Comparison of ENCODE assay signal across 10 cellular contexts in genomic region chr1:16929146-16930041, GRCh38. TPM values are rescaled to one million over a fixed set of nuclear protein-coding genes. Genes with fewer than 3 reads are reported as not detected.
A peak's percentile ranks its signal among the peaks of the same experiment; 100 is the strongest.
DNase-seq lines count a peak whose midpoint lies in the region; ATAC-seq and TF ChIP-seq lines count a peak whose summit lies in the region.
"Not testable (repeated sequence)": the region's sequence is repeated elsewhere in the genome, so short reads cannot be mapped to it uniquely, and the experiment has no call there.
"Had no signal": no experiment of that assay in that cellular context is flagged by ENCODE, and none has a peak within 500 bp of the region (broad histone marks: within the 10 kb centered on the region; RNA-seq: fewer than 3 reads in every experiment).

No MANE protein-coding gene starts in this region.

- H3K79me2 ChIP-seq in Karpas-422 (ENCODE audit: low read length), result not testable (repeated sequence)

- H3K4me3 Mint-ChIP-seq in WTC11; naive thymus-derived CD4-positive, alpha-beta T cell: not testable (repeated sequence)
- peak overlapping the region; percentile 7 for H3K4me3 Mint-ChIP-seq in endothelial cell (ENCODE audit: unreplicated experiment)

- CTCF ChIA-PET in WTC11 (lab: Charles Lee), result interaction anchor here (0.6 to 2.4 kb wide), 12 partner anchors 8 to 308 kb away, joined by 3 to 9 read pairs (median 4); partner anchors contain the start of genes CROCC and RNU1-2
- CTCF ChIA-PET in naive thymus-derived CD4-positive, alpha-beta T cell (lab: Charles Lee), result interaction anchor here (0.6 to 0.7 kb wide), 2 partner anchors 14 to 78 kb away, joined by 3 read pairs; no protein-coding TSS in a partner anchor

- not testable (repeated sequence) for TF ChIP-seq CTCF in GM13976 (IDR thresholded peaks at IDR 0.05; ENCODE audit: borderline replicate concordance, control extremely low read depth, extremely low read depth, insufficient read depth, missing control alignments); WTC11 (IDR thresholded peaks at IDR 0.05); endothelial cell (IDR thresholded peaks at IDR 0.05; ENCODE audit: unreplicated experiment)

- intact Hi-C loops in right cardiac atrium (cut with DNase I); naive thymus-derived CD4-positive, alpha-beta T cell (cut with micrococcal nuclease): not testable (repeated sequence)

- not testable (repeated sequence) for H3K9me3 Mint-ChIP-seq in WTC11; endothelial cell (ENCODE audit: unreplicated experiment); naive thymus-derived CD4-positive, alpha-beta T cell

- H3K4me3 ChIP-seq in Karpas-422 (ENCODE audit: low read length); right cardiac atrium (ENCODE audit: low read length); naive thymus-derived CD4-positive, alpha-beta T cell (ENCODE audit: low read length): not testable (repeated sequence)

- not testable (repeated sequence) for H3K4me1 ChIP-seq in Karpas-422 (ENCODE audit: low read length); right cardiac atrium (ENCODE audit: control insufficient read depth, insufficient read depth, low read length); naive thymus-derived CD4-positive, alpha-beta T cell (ENCODE audit: control insufficient read depth in 2 of 2, insufficient read depth in 2 of 2, low read length in 2 of 2)

- H3K36me3 Mint-ChIP-seq in WTC11 (peaks cover 23% of the 10 kb centered on the region), endothelial cell (ENCODE audit: low read depth, unreplicated experiment) (peaks cover 18% of the 10 kb centered on the region)
- peaks cover 0 to 22% (median 8%) of the 10 kb centered on the region in 5 donors for H3K36me3 Mint-ChIP-seq in naive thymus-derived CD4-positive, alpha-beta T cell

- peak; percentile 13 for DNase-seq in GM13976 (ENCODE audit: low spot score)
- DNase-seq in Karpas-422, result peak; percentile 76
- DNase-seq in NCI-H345 (lab: John Stamatoyannopoulos, UW), result peak; percentile 92
- DNase-seq in WTC11 (ENCODE audit: low spot score); endothelial cell (ENCODE audit: low spot score); naive thymus-derived CD4-positive, alpha-beta T cell: not testable (repeated sequence)
- peak in 2 of 3 donors; percentile 1 to 44 for DNase-seq in right cardiac atrium

- peaks cover 13% of the 10 kb centered on the region for H3K4me1 Mint-ChIP-seq in WTC11
- not testable (repeated sequence) for H3K4me1 Mint-ChIP-seq in endothelial cell (ENCODE audit: unreplicated experiment)
- peaks cover 0 to 27% (median 10%) of the 10 kb centered on the region in 7 donors for H3K4me1 Mint-ChIP-seq in naive thymus-derived CD4-positive, alpha-beta T cell

- POLR2A ChIA-PET in WTC11 (lab: Charles Lee), result interaction anchor here (1.0 to 1.2 kb wide), 2 partner anchors 8 to 24 kb away, joined by 4 read pairs; partner anchors contain the start of gene CROCC
- POLR2A ChIA-PET in naive thymus-derived CD4-positive, alpha-beta T cell (lab: Charles Lee), result interaction anchor here (0.6 kb wide), 1 partner anchor 315 kb away, joined by 3 read pairs; no protein-coding TSS in a partner anchor

- not testable (repeated sequence) for H3K9me3 ChIP-seq in Karpas-422 (ENCODE audit: low read length); right cardiac atrium (ENCODE audit: control insufficient read depth, low read length); naive thymus-derived CD4-positive, alpha-beta T cell (ENCODE audit: control insufficient read depth in 2 of 3, low read length in 3 of 3)

- peak overlapping the region; percentile 34; the same call in 1 of the 2 replicates for H3K9ac ChIP-seq in Karpas-422 (ENCODE audit: low read length)

- in situ Hi-C loops in GM13976 (cut with MboI; ENCODE audit: low sequenced_read_pairs, unreplicated experiment), result not testable (repeated sequence)

- H3K4me2 ChIP-seq in Karpas-422 (ENCODE audit: low read depth, low read length, poor library complexity, severe bottlenecking), result not testable (repeated sequence)

- not testable (repeated sequence) for H3K36me3 ChIP-seq in Karpas-422 (ENCODE audit: insufficient read depth, low read length); naive thymus-derived CD4-positive, alpha-beta T cell (ENCODE audit: control insufficient read depth in 2 of 3, insufficient read depth in 3 of 3, low read length in 3 of 3)

- peak overlapping the region; percentile 53; the same call in 1 of the 2 replicates for H3K27ac Mint-ChIP-seq in WTC11
- not testable (repeated sequence) for H3K27ac Mint-ChIP-seq in endothelial cell (ENCODE audit: unreplicated experiment); naive thymus-derived CD4-positive, alpha-beta T cell

- not testable (repeated sequence) for H2AFZ ChIP-seq in Karpas-422 (ENCODE audit: low read length)

- H3K27ac ChIP-seq in Karpas-422 (ENCODE audit: low read length); right cardiac atrium (ENCODE audit: low read length); naive thymus-derived CD4-positive, alpha-beta T cell (ENCODE audit: low read depth, low read length): not testable (repeated sequence)

- H3K9me2 ChIP-seq in Karpas-422 (replicated peaks; ENCODE audit: insufficient read depth, low read length), result not testable (repeated sequence)

- not testable (repeated sequence) for H3K27me3 ChIP-seq in Karpas-422 (ENCODE audit: low read length); right cardiac atrium (ENCODE audit: control insufficient read depth, insufficient read depth); naive thymus-derived CD4-positive, alpha-beta T cell (ENCODE audit: control insufficient read depth in 2 of 2, insufficient read depth in 2 of 2, low read length in 2 of 2)

- WGBS in right cardiac atrium, result 89% methylated on average over 24 of the region's 24 CpGs

- not testable (repeated sequence) for H3K27me3 Mint-ChIP-seq in WTC11 (ENCODE audit: low read depth); naive thymus-derived CD4-positive, alpha-beta T cell
- peaks cover 16% of the 10 kb centered on the region for H3K27me3 Mint-ChIP-seq in endothelial cell (ENCODE audit: unreplicated experiment)

- ATAC-seq in WTC11, right cardiac atrium: not testable (repeated sequence)
- peak; percentile 12 for ATAC-seq in naive thymus-derived CD4-positive, alpha-beta T cell

- H4K20me1 ChIP-seq in Karpas-422 (ENCODE audit: insufficient read depth, low read depth, low read length), result not testable (repeated sequence)

RNA-seq across cellular contexts. Expression of gene CROCC, which starts 7.7 kb away (rescaled TPM):
- total RNA-seq in Karpas-422 (2014; rRNA removed; shearing (Covaris generic); ENCODE audit: low replicate concordance), result 12.1 and 29.1 TPM in 2 replicates
- total RNA-seq in WTC11 (2021) (73.8 to 75.6 TPM (median 73.9 TPM) in 3 replicates), endothelial cell (ENCODE audit: unreplicated experiment) (38.9 TPM), right cardiac atrium (10 to 100 TPM in 3 of 4 donors, 1 to 10 TPM in 1; 6.7 to 11.9 (median 10.8) TPM)
- 14.6 TPM for polyA plus RNA-seq in right cardiac atrium
- total RNA-seq in naive thymus-derived CD4-positive, alpha-beta T cell, result 10 to 100 TPM; 33.8 to 84.8 (median 62.7) TPM
- polyA plus RNA-seq in naive thymus-derived CD4-positive, alpha-beta T cell, result 1 to 10 TPM; 1.4 to 6.8 TPM

RNA-seq across cellular contexts. Expression of gene RNU1-2, which starts 33.6 kb away (rescaled TPM):
- total RNA-seq in Karpas-422 (2014; rRNA removed; shearing (Covaris generic); ENCODE audit: low replicate concordance), result under 0.01 TPM in 2 replicates
- total RNA-seq in WTC11 (2021) (1,028 to 1,267 TPM (median 1,197 TPM) in 3 replicates), endothelial cell (ENCODE audit: unreplicated experiment) (3,428 TPM), right cardiac atrium (1,000 to 10,000 TPM; 3,675 to 8,578 (median 7,073) TPM)
- polyA plus RNA-seq in right cardiac atrium, result not detected
- total RNA-seq in naive thymus-derived CD4-positive, alpha-beta T cell, result 1,000 to 10,000 TPM; 2,341 to 4,458 (median 3,337) TPM
- not detected for polyA plus RNA-seq in naive thymus-derived CD4-positive, alpha-beta T cell
- total RNA-seq: G401, HT1080 had no signal
- polyA plus RNA-seq: CD4-positive, alpha-beta memory T cell had no signal

RNA-seq across cellular contexts. Expression of gene MFAP2, which starts 51.0 kb away (rescaled TPM):
- not detected in 2 replicates for total RNA-seq in Karpas-422 (2014; rRNA removed; shearing (Covaris generic); ENCODE audit: low replicate concordance)
- total RNA-seq in WTC11 (2021) (136 to 144 TPM (median 141 TPM) in 3 replicates), endothelial cell (ENCODE audit: unreplicated experiment) (154 TPM), right cardiac atrium (10 to 100 TPM in 1 of 4 donors, 1 to 10 TPM in 3; 5.9 to 11.6 (median 6.8) TPM)
- 3.2 TPM for polyA plus RNA-seq in right cardiac atrium
- not detected for total RNA-seq in naive thymus-derived CD4-positive, alpha-beta T cell
- under 1 TPM in 1 of 2 donors, not detected in 1; 0.76 TPM for polyA plus RNA-seq in naive thymus-derived CD4-positive, alpha-beta T cell
- total RNA-seq: CD4-positive, alpha-beta memory T cell; HT1080 had no signal
- polyA plus RNA-seq: CD4-positive, alpha-beta memory T cell had no signal

Comparison
In these comparisons a context has a peak if more than half of its experiments do, and no peak if none do; other contexts are left out.
1. RNA of gene RNU1-2, which starts 33.6 kb away (total RNA-seq): 3,675 to 8,578 TPM in right cardiac atrium, 3,428 TPM in endothelial cell (single experiment), 2,341 to 4,458 TPM in naive thymus-derived CD4-positive, alpha-beta T cell and 1,028 to 1,267 TPM in WTC11; under 0.01 TPM in Karpas-422; every median in the first group is over 1,000 times any median in the second.
2. RNA of gene MFAP2, which starts 51.0 kb away (total RNA-seq): 154 TPM in endothelial cell (single experiment) and 136 to 144 TPM in WTC11; 5.9 to 11.6 TPM in right cardiac atrium, not detected in Karpas-422 and not detected in naive thymus-derived CD4-positive, alpha-beta T cell; every median in the first group is over 10 times any median in the second.